24 cellular contexts compared by ENCODE assay signal in the genomic region with DNA sequence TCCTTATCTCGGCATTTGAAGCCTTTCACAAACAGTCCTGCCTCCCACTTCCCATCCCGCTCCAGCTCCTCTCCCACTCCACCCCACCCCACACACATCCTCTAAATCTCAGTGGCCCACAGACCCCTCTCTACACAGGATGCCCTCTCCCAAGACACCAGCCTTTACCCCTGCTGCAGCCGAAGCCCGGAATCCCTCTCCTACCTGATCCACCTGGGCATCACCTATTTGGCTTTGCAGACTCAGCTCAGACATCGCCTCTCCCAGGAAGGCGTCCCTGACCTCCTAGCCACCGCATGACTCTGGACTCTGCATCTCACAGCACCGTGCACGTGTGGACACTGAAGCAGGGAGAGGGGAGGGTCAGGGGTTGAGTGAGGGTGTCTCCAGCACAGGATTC. TPM values are rescaled to one million over a fixed set of nuclear protein-coding genes. Genes with fewer than 3 reads are reported as not detected.
"Had no signal": no experiment of that assay in that cellular context is flagged by ENCODE, and none has a peak within 500 bp of the region (broad histone marks: within the 10 kb centered on the region; RNA-seq: fewer than 3 reads in every experiment).

No MANE protein-coding gene starts in this region.

- DNase-seq: activated CD4-positive, alpha-beta memory T cell treated with anti-CD3 and anti-CD28 coated beads, Interleukin-2, amount 10 ng/mL, durations not matched to agents 7 days and 5 days; activated CD4-positive, alpha-beta T cell treated with anti-CD3 and anti-CD28 coated beads for 4 hours; activated gamma-delta T cell; activated T-cell treated with anti-CD3 and anti-CD28 coated beads, Interleukin-2, amount 50 U/mL, for 48 hours; amygdala; body of pancreas; central memory CD4-positive, alpha-beta T cell; colonic mucosa; effector CD4-positive, alpha-beta T cell; gastrocnemius medialis; left ventricle myocardium superior; nephron progenitor cell; occipital lobe; right cardiac atrium; small intestine; stimulated activated CD4-positive, alpha-beta T cell treated with anti-CD3 and anti-CD28 coated beads, Interleukin-4, amount 100 ng/mL, for 1 hour; thyroid gland had no signal

- H3K36me3 Mint-ChIP-seq: activated naive CD8-positive, alpha-beta T cell; stimulated activated effector memory CD8-positive, alpha-beta T cell treated with anti-CD3 and anti-CD28 coated beads, Interleukin-12 subunit alpha, Interleukin-12 subunit beta, amount 100 ng/mL, for 72 hours had no signal

- H3K4me3 Mint-ChIP-seq: activated CD4-positive, alpha-beta memory T cell treated with anti-CD3 and anti-CD28 coated beads, Interleukin-2, amount 10 ng/mL, durations not matched to agents 7 days and 5 days; activated naive CD8-positive, alpha-beta T cell; nephron progenitor cell; stimulated activated effector memory CD8-positive, alpha-beta T cell treated with anti-CD3 and anti-CD28 coated beads, Interleukin-12 subunit alpha, Interleukin-12 subunit beta, amount 100 ng/mL, for 72 hours; T-helper 2 cell treated with Interferon-gamma antibody and Interleukin-4, amounts not matched to agents 5 μg/mL and 100 μg/mL, for 36 hours had no signal

- ATAC-seq: body of pancreas; esophagus mucosa; gastrocnemius medialis; left ventricle myocardium superior; stimulated activated effector memory CD8-positive, alpha-beta T cell treated with anti-CD3 and anti-CD28 coated beads, Interleukin-12 subunit alpha, Interleukin-12 subunit beta, amount 100 ng/mL, for 72 hours had no signal

- H3K27ac Mint-ChIP-seq: activated CD4-positive, alpha-beta memory T cell treated with anti-CD3 and anti-CD28 coated beads, Interleukin-2, amount 10 ng/mL, durations not matched to agents 7 days and 5 days; activated naive CD8-positive, alpha-beta T cell; nephron progenitor cell; stimulated activated effector memory CD8-positive, alpha-beta T cell treated with anti-CD3 and anti-CD28 coated beads, Interleukin-12 subunit alpha, Interleukin-12 subunit beta, amount 100 ng/mL, for 72 hours; T-helper 2 cell treated with Interferon-gamma antibody and Interleukin-4, amounts not matched to agents 5 μg/mL and 100 μg/mL, for 36 hours had no signal

- H3K4me3 ChIP-seq: body of pancreas, colonic mucosa, gastrocnemius medialis, prostate gland, SK-N-MC, thyroid gland had no signal

- H3K27me3 ChIP-seq: body of pancreas, colonic mucosa, thyroid gland had no signal

- H3K4me1 Mint-ChIP-seq: activated CD4-positive, alpha-beta memory T cell treated with anti-CD3 and anti-CD28 coated beads, Interleukin-2, amount 10 ng/mL, durations not matched to agents 7 days and 5 days; stimulated activated effector memory CD8-positive, alpha-beta T cell treated with anti-CD3 and anti-CD28 coated beads, Interleukin-12 subunit alpha, Interleukin-12 subunit beta, amount 100 ng/mL, for 72 hours had no signal

- H3K36me3 ChIP-seq: colonic mucosa, gastrocnemius medialis, prostate gland, thyroid gland had no signal

- H3K27ac ChIP-seq: body of pancreas, colonic mucosa, gastrocnemius medialis, prostate gland, SK-N-MC, thyroid gland had no signal

- H3K9me3 ChIP-seq: body of pancreas, colonic mucosa, gastrocnemius medialis, prostate gland, thyroid gland had no signal

- H3K9me3 Mint-ChIP-seq: activated CD4-positive, alpha-beta memory T cell treated with anti-CD3 and anti-CD28 coated beads, Interleukin-2, amount 10 ng/mL, durations not matched to agents 7 days and 5 days; stimulated activated effector memory CD8-positive, alpha-beta T cell treated with anti-CD3 and anti-CD28 coated beads, Interleukin-12 subunit alpha, Interleukin-12 subunit beta, amount 100 ng/mL, for 72 hours; T-helper 2 cell treated with Interferon-gamma antibody and Interleukin-4, amounts not matched to agents 5 μg/mL and 100 μg/mL, for 36 hours had no signal

- H3K4me1 ChIP-seq: body of pancreas, colonic mucosa, gastrocnemius medialis, prostate gland, thyroid gland had no signal

RNA-seq across cellular contexts. Expression of gene PPP2R2C, which starts 11.5 kb away (rescaled TPM):
- total RNA-seq: activated CD4-positive, alpha-beta memory T cell treated with anti-CD3 and anti-CD28 coated beads, Interleukin-2, amount 10 ng/mL, durations not matched to agents 7 days and 5 days; kidney epithelial cell had no signal
